In genomic region chr9:133141833-133142594, GRCh38 we compare ENCODE assay signal across 8 cellular contexts. TPM values are rescaled to one million over a fixed set of nuclear protein-coding genes. Genes with fewer than 3 reads are reported as not detected.
A peak's percentile ranks its signal among the peaks of the same experiment; 100 is the strongest.
DNase-seq lines count a peak whose midpoint lies in the region; ATAC-seq and TF ChIP-seq lines count a peak whose summit lies in the region.

No MANE protein-coding gene starts in this region.

- H3K4me3 Mint-ChIP-seq in IgD-negative memory B cell, result peak overlapping the region; percentile 33 to 78 (median 54)
- H3K4me3 Mint-ChIP-seq in activated CD8-positive, alpha-beta T cell treated with anti-CD3 and anti-CD28 coated beads, Interleukin-2, amount 10 ng/mL, durations not matched to agents 7 days and 5 days, result peak overlapping the region; percentile 34

- POLR2A ChIA-PET in activated CD8-positive, alpha-beta T cell treated with anti-CD3 and anti-CD28 coated beads, Interleukin-2, amount 10 ng/mL, durations not matched to agents 7 days and 5 days (lab: Charles Lee), result interaction anchor here (0.7 to 2.9 kb wide), 2 partner anchors 8 to 111 kb away, joined by 5 to 64 read pairs; partner anchors contain the start of gene GTF3C5

- no peaks in the 10 kb centered on the region for H3K9me3 Mint-ChIP-seq in IgD-negative memory B cell
- H3K9me3 Mint-ChIP-seq in activated CD8-positive, alpha-beta T cell treated with anti-CD3 and anti-CD28 coated beads, Interleukin-2, amount 10 ng/mL, durations not matched to agents 7 days and 5 days (ENCODE audit: insufficient read depth), result no peaks in the 10 kb centered on the region

- H3K4me1 Mint-ChIP-seq in IgD-negative memory B cell, result peaks cover 18 to 32% (median 22%) of the 10 kb centered on the region in 3 donors
- H3K4me1 Mint-ChIP-seq in activated CD8-positive, alpha-beta T cell treated with anti-CD3 and anti-CD28 coated beads, Interleukin-2, amount 10 ng/mL, durations not matched to agents 7 days and 5 days (ENCODE audit: low read depth), result peaks cover 87% of the 10 kb centered on the region

- CTCF ChIA-PET in activated CD8-positive, alpha-beta T cell treated with anti-CD3 and anti-CD28 coated beads, Interleukin-2, amount 10 ng/mL, durations not matched to agents 7 days and 5 days (lab: Charles Lee), result interaction anchor here (3.0 to 8.5 kb wide), 3 partner anchors 11 to 91 kb away, joined by 52 to 421 read pairs (median 288); no protein-coding TSS in a partner anchor

- TF ChIP-seq POLR2A in erythroblast (IDR thresholded peaks at IDR 0.05; ENCODE audit: low read length), result peak; percentile 34

- H3K36me3 Mint-ChIP-seq in IgD-negative memory B cell, result no peaks in the 10 kb centered on the region
- H3K36me3 Mint-ChIP-seq in activated CD8-positive, alpha-beta T cell treated with anti-CD3 and anti-CD28 coated beads, Interleukin-2, amount 10 ng/mL, durations not matched to agents 7 days and 5 days (ENCODE audit: low read depth), result peaks cover 18% of the 10 kb centered on the region

- ATAC-seq in activated CD8-positive, alpha-beta T cell treated with anti-CD3 and anti-CD28 coated beads, Interleukin-2, amount 10 ng/mL, durations not matched to agents 7 days and 5 days, result peak; percentile 30
- no peak for ATAC-seq in GM18868 (IDR thresholded peaks at IDR 0.05; ENCODE audit: unreplicated experiment)
- ATAC-seq in HG02610 (IDR thresholded peaks at IDR 0.05; ENCODE audit: unreplicated experiment), result no peak

- no peaks in the 10 kb centered on the region for H3K27me3 Mint-ChIP-seq in IgD-negative memory B cell
- no peaks in the 10 kb centered on the region for H3K27me3 Mint-ChIP-seq in activated CD8-positive, alpha-beta T cell treated with anti-CD3 and anti-CD28 coated beads, Interleukin-2, amount 10 ng/mL, durations not matched to agents 7 days and 5 days (ENCODE audit: low read depth)

- DNase-seq in activated CD8-positive, alpha-beta T cell treated with anti-CD3 and anti-CD28 coated beads, Interleukin-2, amount 10 ng/mL, durations not matched to agents 7 days and 5 days, result peak; percentile 80
- no peak for DNase-seq in erythroblast (lab: John Stamatoyannopoulos, UW)
- DNase-seq in stimulated activated CD8-positive, alpha-beta memory T cell treated with anti-CD3 and anti-CD28 coated beads, Interleukin-4, amount 100 ng/mL, for 24 hours (ENCODE audit: low read depth), result peak; percentile 62
- no peak for DNase-seq in GM03348 (ENCODE audit: low spot score)
- DNase-seq in foreskin melanocyte, result no peak

- H3K27ac Mint-ChIP-seq in IgD-negative memory B cell, result peak overlapping the region; percentile 94 to 98 (median 95)
- H3K27ac Mint-ChIP-seq in activated CD8-positive, alpha-beta T cell treated with anti-CD3 and anti-CD28 coated beads, Interleukin-2, amount 10 ng/mL, durations not matched to agents 7 days and 5 days, result peak overlapping the region; percentile 84

RNA-seq across cellular contexts. Expression of gene RALGDS, which starts 21.0 kb away (rescaled TPM):
- 16.9 TPM for polyA plus RNA-seq in IgD-negative memory B cell
- total RNA-seq in activated CD8-positive, alpha-beta T cell treated with anti-CD3 and anti-CD28 coated beads, Interleukin-2, amount 10 ng/mL, durations not matched to agents 7 days and 5 days, result 100 to 1,000 TPM in 1 of 2 experiments, 10 to 100 TPM in 1; 85.7 to 102 TPM

RNA-seq across cellular contexts. Expression of gene GBGT1, which starts 21.7 kb away (rescaled TPM):
- 1.7 TPM for polyA plus RNA-seq in IgD-negative memory B cell
- 1 to 10 TPM; 3.1 to 4.1 TPM for total RNA-seq in activated CD8-positive, alpha-beta T cell treated with anti-CD3 and anti-CD28 coated beads, Interleukin-2, amount 10 ng/mL, durations not matched to agents 7 days and 5 days

Comparison
In these comparisons a context has a peak if more than half of its experiments do, and no peak if none do; other contexts are left out.
1. DNase-seq: peak in activated CD8-positive, alpha-beta T cell treated with anti-CD3 and anti-CD28 coated beads, Interleukin-2, amount 10 ng/mL, durations not matched to agents 7 days and 5 days (single experiment) and stimulated activated CD8-positive, alpha-beta memory T cell treated with anti-CD3 and anti-CD28 coated beads, Interleukin-4, amount 100 ng/mL, for 24 hours (single experiment); none in erythroblast (0 of 2), GM03348 (single experiment) and foreskin melanocyte (single experiment).